8 cellular contexts compared by ENCODE assay signal in the genomic region with DNA sequence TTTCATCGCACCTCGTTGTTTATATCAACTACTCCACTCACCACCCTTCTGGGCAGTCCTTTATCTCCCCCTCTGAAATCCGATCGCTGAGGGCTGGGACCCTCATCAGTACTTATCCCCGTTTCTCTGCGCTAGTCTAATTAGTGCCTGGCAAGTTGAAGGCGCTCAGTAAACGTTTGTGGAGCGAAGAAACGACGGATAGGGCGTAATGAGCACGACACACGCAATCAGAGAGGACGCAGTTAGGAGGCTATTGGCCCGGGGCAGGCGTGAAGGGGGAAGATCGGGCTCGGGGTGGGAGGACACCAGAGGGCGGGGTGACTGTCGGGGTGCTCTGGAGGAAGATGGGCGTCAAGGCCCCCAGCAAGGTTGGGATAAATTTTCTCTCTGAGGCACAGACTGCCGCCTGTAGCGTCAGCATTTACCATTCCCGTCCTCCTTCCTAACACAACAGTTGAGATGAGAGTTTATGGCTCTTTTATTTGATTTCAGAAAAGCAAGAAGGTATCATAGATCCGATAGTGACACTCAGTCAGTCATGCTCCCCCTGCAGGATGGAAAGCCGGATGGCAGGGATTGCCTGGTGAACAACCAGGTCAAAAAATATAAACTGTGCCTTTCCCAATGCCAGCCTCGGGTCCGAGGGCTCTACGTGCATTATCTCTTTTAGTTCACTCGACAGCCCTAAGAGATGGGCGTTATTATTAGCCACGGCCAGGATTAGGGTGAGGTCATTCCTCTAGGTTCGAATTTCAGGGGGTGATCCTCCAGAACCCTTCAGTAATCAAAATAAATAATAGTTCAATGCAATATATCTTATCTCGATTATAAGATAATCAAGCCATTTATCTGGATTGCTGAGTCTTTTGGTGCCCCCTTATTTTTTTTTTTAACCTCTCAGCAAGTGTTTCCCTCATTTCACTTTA. TPM values are rescaled to one million over a fixed set of nuclear protein-coding genes. Genes with fewer than 3 reads are reported as not detected.
DNase-seq lines count a peak whose midpoint lies in the region; ATAC-seq and TF ChIP-seq lines count a peak whose summit lies in the region.

No MANE protein-coding gene starts in this region.

- H3K27ac ChIP-seq in liver (ENCODE audit: low read depth in 1 of 2, low read length in 2 of 2) = peak overlapping the region; percentile 94 to 98

- DNase-seq in GM04504 (ENCODE audit: low read depth) (peak; percentile 77), NCI-H526 treated with DMSO at 0.1 percent for 48 hours (lab: John Stamatoyannopoulos, UW) (peak; percentile 77), dedifferentiated amniotic fluid mesenchymal stem cell (ENCODE audit: extremely low spot score) (peak; percentile 85)
- DNase-seq in activated CD4-positive, alpha-beta T cell treated with anti-CD3 and anti-CD28 coated beads, Interleukin-2, amount 50 U/mL, for 1 hour = peak; percentile 78
- peak; percentile 82 for DNase-seq in stimulated activated CD4-positive, alpha-beta T cell treated with anti-CD3 and anti-CD28 coated beads, Interleukin-4, amount 100 ng/mL, for 24 hours

- under 1% methylated on average over 35 of the region's 35 CpGs for WGBS in liver

- peak; percentile 80 to 82 for TF ChIP-seq RAD21 in liver (IDR thresholded peaks at IDR 0.05)

- peak overlapping the region; percentile 43 to 85 (median 60) for H3K4me3 ChIP-seq in liver (ENCODE audit: low read depth in 1 of 3, low read length in 3 of 3)

- H3K9me3 ChIP-seq in liver (ENCODE audit: control insufficient read depth in 4 of 4, low read length in 3 of 4) = no peaks in the 10 kb centered on the region

- peaks cover 0 to 32% (median 25%) of the 10 kb centered on the region in 4 donors for H3K4me1 ChIP-seq in liver (ENCODE audit: control insufficient read depth in 4 of 4, insufficient read depth in 4 of 4, low read length in 3 of 4)

- peak; percentile 88 for TF ChIP-seq CTCF in liver (IDR thresholded peaks at IDR 0.05; ENCODE audit: low read depth, low read length, missing input control)

- peak overlapping the region; percentile 96 to 99 for H3K9ac ChIP-seq in liver (ENCODE audit: low read depth in 1 of 2, low read length in 2 of 2)

- no peaks in the 10 kb centered on the region for H3K36me3 ChIP-seq in liver (ENCODE audit: control insufficient read depth in 4 of 4, insufficient read depth in 3 of 4, low read depth in 1 of 4, low read length in 3 of 4)

- H3K27me3 ChIP-seq in liver (ENCODE audit: control insufficient read depth in 4 of 4, insufficient read depth in 4 of 4, low read length in 3 of 4) = no peaks in the 10 kb centered on the region

- peak; percentile 46 for ATAC-seq in HG03354 (IDR thresholded peaks at IDR 0.05; ENCODE audit: poor library complexity, severe bottlenecking, unreplicated experiment)
- ATAC-seq in GM21390 (IDR thresholded peaks at IDR 0.05; ENCODE audit: unreplicated experiment) = no peak

TF ChIP-seq in liver, 16 proteins besides CTCF, POLR2A, EP300 and RAD21:
- TF ChIP-seq NR2F2 (IDR thresholded peaks at IDR 0.05) (peak; percentile 21), REST (IDR thresholded peaks at IDR 0.05) (no peak), HNF4A (conservative IDR thresholded peaks at IDR 0.05) (peak in 1 of 2 donors; percentile 26), GABPA (IDR thresholded peaks at IDR 0.05 in 1 of 2, conservative IDR thresholded peaks at IDR 0.05 in 1 of 2) (peak in 1 of 2 donors; percentile 47), FOXA1 (IDR thresholded peaks at IDR 0.05) (no peak), TAF1 (conservative IDR thresholded peaks at IDR 0.05) (no peak), YY1 (IDR thresholded peaks at IDR 0.05) (peak; percentile 79), EGR1 (IDR thresholded peaks at IDR 0.05; ENCODE audit: low read depth in 2 of 2) (no peak), MAX (IDR thresholded peaks at IDR 0.05) (peak; percentile 28), RXRA (IDR thresholded peaks at IDR 0.05) (peak; percentile 17 to 19), FOXA2 (IDR thresholded peaks at IDR 0.05) (no peak), SP1 (IDR thresholded peaks at IDR 0.05) (peak; percentile 15)
- TF ChIP-seq, protein P1, sequence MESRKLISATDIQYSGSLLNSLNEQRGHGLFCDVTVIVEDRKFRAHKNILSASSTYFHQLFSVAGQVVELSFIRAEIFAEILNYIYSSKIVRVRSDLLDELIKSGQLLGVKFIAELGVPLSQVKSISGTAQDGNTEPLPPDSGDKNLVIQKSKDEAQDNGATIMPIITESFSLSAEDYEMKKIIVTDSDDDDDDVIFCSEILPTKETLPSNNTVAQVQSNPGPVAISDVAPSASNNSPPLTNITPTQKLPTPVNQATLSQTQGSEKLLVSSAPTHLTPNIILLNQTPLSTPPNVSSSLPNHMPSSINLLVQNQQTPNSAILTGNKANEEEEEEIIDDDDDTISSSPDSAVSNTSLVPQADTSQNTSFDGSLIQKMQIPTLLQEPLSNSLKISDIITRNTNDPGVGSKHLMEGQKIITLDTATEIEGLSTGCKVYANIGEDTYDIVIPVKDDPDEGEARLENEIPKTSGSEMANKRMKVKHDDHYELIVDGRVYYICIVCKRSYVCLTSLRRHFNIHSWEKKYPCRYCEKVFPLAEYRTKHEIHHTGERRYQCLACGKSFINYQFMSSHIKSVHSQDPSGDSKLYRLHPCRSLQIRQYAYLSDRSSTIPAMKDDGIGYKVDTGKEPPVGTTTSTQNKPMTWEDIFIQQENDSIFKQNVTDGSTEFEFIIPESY (IDR thresholded peaks at IDR 0.05) = no peak
- TF ChIP-seq, protein P2, sequence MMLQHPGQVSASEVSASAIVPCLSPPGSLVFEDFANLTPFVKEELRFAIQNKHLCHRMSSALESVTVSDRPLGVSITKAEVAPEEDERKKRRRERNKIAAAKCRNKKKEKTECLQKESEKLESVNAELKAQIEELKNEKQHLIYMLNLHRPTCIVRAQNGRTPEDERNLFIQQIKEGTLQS (IDR thresholded peaks at IDR 0.05) = no peak
TF ChIP-seq in liver: peak in this region for 7.

RNA-seq across cellular contexts. Expression of gene ARL4D, which starts 9.5 kb away (rescaled TPM):
- total RNA-seq in liver = 10 to 100 TPM; 13.6 to 15.3 TPM
- polyA plus RNA-seq in liver = 10 to 100 TPM; 19.9 to 39.2 TPM
